ENCODE assay signal across 8 cellular contexts in genomic region chr2:69829243-69830044, GRCh38. TPM values are rescaled to one million over a fixed set of nuclear protein-coding genes. Genes with fewer than 3 reads are reported as not detected.
DNase-seq lines count a peak whose midpoint lies in the region; ATAC-seq, FAIRE-seq and TF ChIP-seq lines count a peak whose summit lies in the region.

GMCL1 (plus strand) TSS chr2:69829660; CDS start chr2:69829893, 233 bp downstream.

- H3K4me1 Mint-ChIP-seq in activated T-helper 17 cell treated with anti-CD3 and anti-CD28 coated beads, Interleukin-2, amount 50 U/mL, for 72 hours = peaks cover 29% of the 10 kb centered on the region
- peaks cover 39 to 48% of the 10 kb centered on the region in 2 donors for H3K4me1 Mint-ChIP-seq in natural killer cell

- peak within 1 kb of the TSS; percentile 90 for H3K4me3 Mint-ChIP-seq in activated T-helper 17 cell treated with anti-CD3 and anti-CD28 coated beads, Interleukin-2, amount 50 U/mL, for 72 hours
- peak within 1 kb of the TSS; percentile 99 for H3K4me3 Mint-ChIP-seq in natural killer cell

- no peaks in the 10 kb centered on the region for H3K9me3 Mint-ChIP-seq in activated T-helper 17 cell treated with anti-CD3 and anti-CD28 coated beads, Interleukin-2, amount 50 U/mL, for 72 hours
- no peaks in the 10 kb centered on the region for H3K9me3 Mint-ChIP-seq in natural killer cell

- peak; percentile 78 for TF ChIP-seq POLR2A in H54 (IDR thresholded peaks at IDR 0.05; ENCODE audit: low read depth, low read length)

- POLR2A ChIA-PET in RWPE1 (lab: Yijun Ruan, JAX; ENCODE audit: low non-redundant PET) = no interaction called here

- peak; percentile 98 for DNase-seq in ELF-1 (ENCODE audit: low read depth, low spot score)
- peak; percentile 82 for DNase-seq in H54 (ENCODE audit: insufficient read length, low spot score)
- DNase-seq in LoVo (ENCODE audit: low spot score) = peak; percentile 98
- peak; percentile 90 for DNase-seq in RWPE1 (ENCODE audit: low spot score)
- DNase-seq in fibroblast of peridontal ligament (ENCODE audit: extremely low read depth) = peak; percentile 93
- DNase-seq in natural killer cell = peak; percentile 99
- DNase-seq in stimulated activated naive CD4-positive, alpha-beta T cell (lab: John Stamatoyannopoulos, UW) = peak; percentile 95 to 98 (median 98)

- H3K27ac ChIP-seq in RWPE1 = peak within 1 kb of the TSS; percentile 90

- CTCF ChIA-PET in RWPE1 (lab: Yijun Ruan, JAX) = interaction anchor here (0.7 kb wide), 1 partner anchor 105 kb away, joined by 4 read pairs; no protein-coding TSS in a partner anchor

- ATAC-seq in activated T-helper 17 cell treated with anti-CD3 and anti-CD28 coated beads, Interleukin-2, amount 50 U/mL, for 72 hours (replicated peaks) = peak; percentile 94
- peak; percentile 92 to 98 (median 92) for ATAC-seq in natural killer cell

- TF ChIP-seq CTCF in RWPE1 (conservative IDR thresholded peaks at IDR 0.05; ENCODE audit: low read depth) = no peak
- no peak for TF ChIP-seq CTCF in natural killer cell (IDR thresholded peaks at IDR 0.05)

- intact Hi-C loops in natural killer cell (cut with micrococcal nuclease) = loop anchor here (1.0 to 10.0 kb wide), 6 partner anchors 54 to 395 kb away; partner anchors contain the start of genes AAK1, NFU1 and PCBP1

- no peaks in the 10 kb centered on the region for H3K27me3 Mint-ChIP-seq in activated T-helper 17 cell treated with anti-CD3 and anti-CD28 coated beads, Interleukin-2, amount 50 U/mL, for 72 hours
- no peaks in the 10 kb centered on the region for H3K27me3 Mint-ChIP-seq in natural killer cell (ENCODE audit: low read depth in 2 of 2)

- peak within 1 kb of the TSS; percentile 90 for H3K27ac Mint-ChIP-seq in activated T-helper 17 cell treated with anti-CD3 and anti-CD28 coated beads, Interleukin-2, amount 50 U/mL, for 72 hours
- peak within 1 kb of the TSS; percentile 81 to 99 for H3K27ac Mint-ChIP-seq in natural killer cell

- peak; percentile 92 for FAIRE-seq in H54 (lab: Jason Lieb, UNC)

- H3K36me3 Mint-ChIP-seq in activated T-helper 17 cell treated with anti-CD3 and anti-CD28 coated beads, Interleukin-2, amount 50 U/mL, for 72 hours (ENCODE audit: low read depth) = peaks cover 42% of the 10 kb centered on the region
- H3K36me3 Mint-ChIP-seq in natural killer cell = no peaks in the 10 kb centered on the region

RNA-seq across cellular contexts. Expression of gene GMCL1, which starts in this region (rescaled TPM):
- 10 to 100 TPM; 20.8 to 24.1 TPM for total RNA-seq in activated T-helper 17 cell treated with anti-CD3 and anti-CD28 coated beads, Interleukin-2, amount 50 U/mL, for 72 hours
- 10 to 100 TPM; 34.6 to 49.4 (median 35.9) TPM for total RNA-seq in natural killer cell

Comparison
In these comparisons a context has a peak if more than half of its experiments do, and no peak if none do; other contexts are left out.
1. Peak in every context shown above with its lines: DNase-seq, ATAC-seq and H3K27ac ChIP-seq.